27 cellular contexts compared by ENCODE assay signal in genomic region chrX:13687203-13687602, GRCh38. TPM values are rescaled to one million over a fixed set of nuclear protein-coding genes. Genes with fewer than 3 reads are reported as not detected.
DNase-seq lines count a peak whose midpoint lies in the region; ATAC-seq, FAIRE-seq and TF ChIP-seq lines count a peak whose summit lies in the region.
"Had no signal": no experiment of that assay in that cellular context is flagged by ENCODE, and none has a peak within 500 bp of the region (broad histone marks: within the 10 kb centered on the region; RNA-seq: fewer than 3 reads in every experiment).

No MANE protein-coding gene starts in this region.

- DNase-seq in activated naive CD4-positive, alpha-beta T cell treated with anti-CD3 and anti-CD28 coated beads, Interleukin-2, amount 10 ng/mL, durations not matched to agents 7 days and 5 days: no peak
- no peak for DNase-seq in T-cell
- DNase-seq in MG63: no peak
- no peak for DNase-seq in endothelial cell (ENCODE audit: low spot score)
- no peak for DNase-seq in cerebellar cortex (ENCODE audit: low spot score)
- DNase-seq: activated CD4-positive, alpha-beta T cell treated with anti-CD3 and anti-CD28 coated beads, Interleukin-2, amount 50 U/mL, for 4 hours; activated T-cell treated with anti-CD3 and anti-CD28 coated beads, Interleukin-2, amount 50 U/mL, for 1 hour; brain microvascular endothelial cell; C1 segment of cervical spinal cord; effector CD4-positive, alpha-beta T cell; EL; foreskin keratinocyte; left colon; mesenchymal stem cell; MM.1S; NCI-H1417 treated with DMSO at 0.1 percent for 48 hours; NCI-H446 treated with DMSO at 0.1 percent for 48 hours; nucleus accumbens; stimulated activated CD8-positive, alpha-beta memory T cell treated with anti-CD3 and anti-CD28 coated beads, Interleukin-4, amount 100 ng/mL, for 48 hours; T1000 had no signal

- POLR2A ChIA-PET in T-cell (lab: Charles Lee): interaction anchor here in 1 of 2 donors (1.1 kb wide), 2 partner anchors 21 to 56 kb away, joined by 3 to 6 read pairs; no protein-coding TSS in a partner anchor

- peaks cover 3% of the 10 kb centered on the region; the same call in 1 of the 2 replicates for H3K36me3 ChIP-seq in MG63
- H3K36me3 ChIP-seq: brain microvascular endothelial cell, suprapubic skin had no signal

- CTCF ChIA-PET in activated naive CD4-positive, alpha-beta T cell treated with anti-CD3 and anti-CD28 coated beads, Interleukin-2, amount 10 ng/mL, durations not matched to agents 7 days and 5 days (lab: Charles Lee): interaction anchor here (1.0 to 1.3 kb wide), 2 partner anchors 28 to 180 kb away, joined by 3 read pairs; no protein-coding TSS in a partner anchor
- CTCF ChIA-PET in T-cell (lab: Charles Lee): interaction anchor here in 1 of 2 donors (0.5 to 3.7 kb wide), 5 partner anchors 10 to 64 kb away, joined by 3 to 17 read pairs (median 4); partner anchors contain the start of genes OFD1 and TRAPPC2

- H3K36me3 Mint-ChIP-seq in activated naive CD4-positive, alpha-beta T cell treated with anti-CD3 and anti-CD28 coated beads, Interleukin-2, amount 50 U/mL, for 24 hours: peaks cover 5% of the 10 kb centered on the region
- H3K36me3 Mint-ChIP-seq in activated naive CD4-positive, alpha-beta T cell treated with anti-CD3 and anti-CD28 coated beads, Interleukin-2, amount 10 ng/mL, durations not matched to agents 7 days and 5 days: peaks cover 3% of the 10 kb centered on the region
- H3K36me3 Mint-ChIP-seq in T-cell (peaks cover 3% of the 10 kb centered on the region), endothelial cell (ENCODE audit: low read depth, unreplicated experiment) (no peaks in the 10 kb centered on the region)

- H3K4me3 Mint-ChIP-seq in activated naive CD4-positive, alpha-beta T cell treated with anti-CD3 and anti-CD28 coated beads, Interleukin-2, amount 50 U/mL, for 24 hours: peak overlapping the region; percentile 43
- H3K4me3 Mint-ChIP-seq in activated naive CD4-positive, alpha-beta T cell treated with anti-CD3 and anti-CD28 coated beads, Interleukin-2, amount 10 ng/mL, durations not matched to agents 7 days and 5 days: no peak overlapping the region
- H3K4me3 Mint-ChIP-seq in T-cell: no peak overlapping the region
- no peak overlapping the region for H3K4me3 Mint-ChIP-seq in endothelial cell (ENCODE audit: unreplicated experiment)

- peak; percentile 80 for FAIRE-seq in colon (lab: Jason Lieb, UNC)
- FAIRE-seq: urothelium cell line had no signal

- no peak for ATAC-seq in T-cell (replicated peaks in 1 of 4)
- ATAC-seq: foreskin keratinocyte, HCT116, left colon, SK-N-SH treated with all-trans-retinoic acid at 6 μM for 48 hours had no signal

- TF ChIP-seq CTCF in endothelial cell (IDR thresholded peaks at IDR 0.05; ENCODE audit: unreplicated experiment): no peak

- no peaks in the 10 kb centered on the region for H3K9me3 Mint-ChIP-seq in activated naive CD4-positive, alpha-beta T cell treated with anti-CD3 and anti-CD28 coated beads, Interleukin-2, amount 50 U/mL, for 24 hours
- no peaks in the 10 kb centered on the region for H3K9me3 Mint-ChIP-seq in activated naive CD4-positive, alpha-beta T cell treated with anti-CD3 and anti-CD28 coated beads, Interleukin-2, amount 10 ng/mL, durations not matched to agents 7 days and 5 days
- H3K9me3 Mint-ChIP-seq in T-cell: no peaks in the 10 kb centered on the region
- H3K9me3 Mint-ChIP-seq in endothelial cell (ENCODE audit: unreplicated experiment): no peaks in the 10 kb centered on the region

- no peak overlapping the region for H3K4me3 ChIP-seq in MG63
- H3K4me3 ChIP-seq: hepatocyte, suprapubic skin had no signal

- no peaks in the 10 kb centered on the region for H3K27me3 ChIP-seq in MG63
- H3K27me3 ChIP-seq: foreskin keratinocyte, hepatocyte, suprapubic skin had no signal

- H3K4me1 Mint-ChIP-seq in activated naive CD4-positive, alpha-beta T cell treated with anti-CD3 and anti-CD28 coated beads, Interleukin-2, amount 50 U/mL, for 24 hours: peaks cover 51% of the 10 kb centered on the region
- H3K4me1 Mint-ChIP-seq in activated naive CD4-positive, alpha-beta T cell treated with anti-CD3 and anti-CD28 coated beads, Interleukin-2, amount 10 ng/mL, durations not matched to agents 7 days and 5 days: peaks cover 29% of the 10 kb centered on the region
- peaks cover 27 to 50% (median 45%) of the 10 kb centered on the region in 3 donors for H3K4me1 Mint-ChIP-seq in T-cell
- H3K4me1 Mint-ChIP-seq in endothelial cell (ENCODE audit: unreplicated experiment): peaks cover 7% of the 10 kb centered on the region

- H3K27ac Mint-ChIP-seq in activated naive CD4-positive, alpha-beta T cell treated with anti-CD3 and anti-CD28 coated beads, Interleukin-2, amount 50 U/mL, for 24 hours: peak overlapping the region; percentile 94
- H3K27ac Mint-ChIP-seq in activated naive CD4-positive, alpha-beta T cell treated with anti-CD3 and anti-CD28 coated beads, Interleukin-2, amount 10 ng/mL, durations not matched to agents 7 days and 5 days: no peak overlapping the region
- H3K27ac Mint-ChIP-seq in T-cell: peak overlapping the region; percentile 76 to 84
- H3K27ac Mint-ChIP-seq in endothelial cell (ENCODE audit: unreplicated experiment): no peak overlapping the region

- H3K27me3 Mint-ChIP-seq in activated naive CD4-positive, alpha-beta T cell treated with anti-CD3 and anti-CD28 coated beads, Interleukin-2, amount 50 U/mL, for 24 hours: no peaks in the 10 kb centered on the region
- no peaks in the 10 kb centered on the region for H3K27me3 Mint-ChIP-seq in activated naive CD4-positive, alpha-beta T cell treated with anti-CD3 and anti-CD28 coated beads, Interleukin-2, amount 10 ng/mL, durations not matched to agents 7 days and 5 days
- H3K27me3 Mint-ChIP-seq in T-cell: peaks cover 0 to 13% of the 10 kb centered on the region in 2 donors
- peaks cover 3% of the 10 kb centered on the region for H3K27me3 Mint-ChIP-seq in endothelial cell (ENCODE audit: unreplicated experiment)

- H3K9me3 ChIP-seq in MG63: no peaks in the 10 kb centered on the region
- H3K9me3 ChIP-seq: suprapubic skin had no signal

RNA-seq across cellular contexts. Expression of gene RAB9A, which starts 1.7 kb away (rescaled TPM):
- total RNA-seq in T-cell (10 to 100 TPM; 12.2 to 27.3 (median 16.4) TPM), endothelial cell (ENCODE audit: unreplicated experiment) (11.2 TPM)
- 24.1 and 42.7 TPM in 2 replicates for total RNA-seq in MG63 (2014; rRNA removed; shearing (Covaris generic); ENCODE audit: low replicate concordance)

RNA-seq across cellular contexts. Expression of gene TCEANC, which starts 34.3 kb away (rescaled TPM):
- 10 to 100 TPM in 1 of 5 donors, 1 to 10 TPM in 4; 8.0 to 12.8 (median 9.5) TPM for total RNA-seq in T-cell
- 1.5 and 10.0 TPM in 2 replicates for total RNA-seq in MG63 (2014; rRNA removed; shearing (Covaris generic); ENCODE audit: low replicate concordance)
- total RNA-seq in endothelial cell (ENCODE audit: unreplicated experiment): 3.8 TPM

RNA-seq across cellular contexts. Expression of gene TRAPPC2, which starts 47.2 kb away (rescaled TPM):
- total RNA-seq in T-cell (10 to 100 TPM; 24.8 to 32.9 (median 29.7) TPM), endothelial cell (ENCODE audit: unreplicated experiment) (12.4 TPM)
- 14.6 and 38.0 TPM in 2 replicates for total RNA-seq in MG63 (2014; rRNA removed; shearing (Covaris generic); ENCODE audit: low replicate concordance)

RNA-seq across cellular contexts. Expression of gene OFD1, which starts 47.3 kb away (rescaled TPM):
- total RNA-seq in T-cell (10 to 100 TPM; 78.8 to 96.8 (median 89.3) TPM), endothelial cell (ENCODE audit: unreplicated experiment) (17.7 TPM)
- total RNA-seq in MG63 (2014; rRNA removed; shearing (Covaris generic); ENCODE audit: low replicate concordance): 9.6 and 38.4 TPM in 2 replicates

Comparison
In these comparisons a context has a peak if more than half of its experiments do, and no peak if none do; other contexts are left out.
1. H3K27ac Mint-ChIP-seq: peak in activated naive CD4-positive, alpha-beta T cell treated with anti-CD3 and anti-CD28 coated beads, Interleukin-2, amount 50 U/mL, for 24 hours (single experiment) and T-cell (2 of 2); none in activated naive CD4-positive, alpha-beta T cell treated with anti-CD3 and anti-CD28 coated beads, Interleukin-2, amount 10 ng/mL, durations not matched to agents 7 days and 5 days (single experiment) and endothelial cell (single experiment).